20 cellular contexts compared by ENCODE assay signal in genomic region chr17:21096874-21097273, GRCh38.
"Had no signal": no experiment of that assay in that cellular context is flagged by ENCODE, and none has a peak within 500 bp of the region (broad histone marks: within the 10 kb centered on the region; RNA-seq: fewer than 3 reads in every experiment).

No MANE protein-coding gene starts in this region.

- H3K36me3 ChIP-seq: heart left ventricle, ovary, right atrium auricular region, sigmoid colon, suprapubic skin, thyroid gland had no signal

- H3K27ac Mint-ChIP-seq: type B pancreatic cell had no signal

- H3K9me3 Mint-ChIP-seq: naive thymus-derived CD8-positive, alpha-beta T cell; type B pancreatic cell had no signal

- H3K27me3 Mint-ChIP-seq: naive thymus-derived CD8-positive, alpha-beta T cell; type B pancreatic cell had no signal

- H3K27ac ChIP-seq: dorsolateral prefrontal cortex, heart left ventricle, ovary, right atrium auricular region, sigmoid colon, skin epidermis, suprapubic skin, thyroid gland had no signal

- H3K9me3 ChIP-seq: heart left ventricle, mucosa of descending colon, ovary, right atrium auricular region, sigmoid colon, suprapubic skin, thyroid gland had no signal

- H3K36me3 Mint-ChIP-seq: naive thymus-derived CD8-positive, alpha-beta T cell; type B pancreatic cell had no signal

- DNase-seq: cortex of kidney; dorsolateral prefrontal cortex; effector memory CD4-positive, alpha-beta T cell; heart left ventricle; islet precursor cell; mammary epithelial cell; mucosa of descending colon; naive thymus-derived CD8-positive, alpha-beta T cell; nucleus accumbens; ovary; sigmoid colon; stimulated activated CD4-positive, alpha-beta T cell treated with anti-CD3 and anti-CD28 coated beads, Interleukin-2, amount 100 ng/mL, for 48 hours; stimulated activated naive CD8-positive, alpha-beta T cell treated with anti-CD3 and anti-CD28 coated beads, Interleukin-15, Interleukin-2, amounts not matched to agents 100 U/mL and 50 U/mL, for 24 hours; thyroid gland had no signal

- ATAC-seq: esophagus mucosa; heart left ventricle; left lobe of liver; mucosa of descending colon; naive thymus-derived CD8-positive, alpha-beta T cell; stimulated activated naive CD8-positive, alpha-beta T cell treated with anti-CD3 and anti-CD28 coated beads, Interleukin-15, Interleukin-2, amounts not matched to agents 100 U/mL and 50 U/mL, for 24 hours had no signal

- H3K4me3 ChIP-seq: dorsolateral prefrontal cortex, heart left ventricle, mucosa of descending colon, ovary, right atrium auricular region, sigmoid colon, skin epidermis, suprapubic skin, thyroid gland had no signal

- H3K27me3 ChIP-seq: dorsolateral prefrontal cortex, heart left ventricle, ovary, right atrium auricular region, sigmoid colon, suprapubic skin, thyroid gland had no signal
